Comparison of ENCODE assay signal across 25 cellular contexts in genomic region chr16:22323998-22324786, GRCh38. TPM values are rescaled to one million over a fixed set of nuclear protein-coding genes. Genes with fewer than 3 reads are reported as not detected.
DNase-seq lines count a peak whose midpoint lies in the region; ATAC-seq and TF ChIP-seq lines count a peak whose summit lies in the region.
"Had no signal": no experiment of that assay in that cellular context is flagged by ENCODE, and none has a peak within 500 bp of the region (broad histone marks: within the 10 kb centered on the region; RNA-seq: fewer than 3 reads in every experiment).

No MANE protein-coding gene starts in this region.

- no peak overlapping the region for H3K4me3 Mint-ChIP-seq in memory B cell
- no peak overlapping the region for H3K4me3 Mint-ChIP-seq in type B pancreatic cell
- H3K4me3 Mint-ChIP-seq: CD4-positive, CD25-positive, alpha-beta regulatory T cell; WTC11 had no signal

- peaks cover 0 to 4% of the 10 kb centered on the region in 2 donors for H3K4me1 ChIP-seq in right atrium auricular region
- H3K4me1 ChIP-seq: thyroid gland had no signal

- ATAC-seq in Right ventricle myocardium inferior (no peak), memory B cell (ENCODE audit: low read depth) (no peak), left colon (no peak)
- ATAC-seq: WTC11 had no signal

- TF ChIP-seq CTCF in right atrium auricular region (IDR thresholded peaks at IDR 0.05) (no peak), type B pancreatic cell (conservative IDR thresholded peaks at IDR 0.05) (no peak)

- no peaks in the 10 kb centered on the region for H3K9me3 ChIP-seq in right atrium auricular region
- H3K9me3 ChIP-seq: ascending aorta, esophagus squamous epithelium, stomach, thyroid gland had no signal

- H3K9me3 Mint-ChIP-seq in memory B cell (no peaks in the 10 kb centered on the region), type B pancreatic cell (no peaks in the 10 kb centered on the region)
- H3K9me3 Mint-ChIP-seq: CD4-positive, CD25-positive, alpha-beta regulatory T cell; WTC11 had no signal

- H3K36me3 Mint-ChIP-seq in memory B cell (peaks cover 29% of the 10 kb centered on the region), type B pancreatic cell (peaks cover 4% of the 10 kb centered on the region)

- no peak overlapping the region for H3K4me3 ChIP-seq in right atrium auricular region
- H3K4me3 ChIP-seq: ascending aorta, esophagus squamous epithelium, stomach, thyroid gland had no signal

- intact Hi-C loops in Right ventricle myocardium inferior (cut with DNase I) (no loop called here), left colon (cut with DNase I, micrococcal nuclease) (no loop called here)

- H3K27ac Mint-ChIP-seq in memory B cell (peak overlapping the region; percentile 86), type B pancreatic cell (no peak overlapping the region)
- H3K27ac Mint-ChIP-seq: WTC11 had no signal

- H3K27me3 Mint-ChIP-seq in memory B cell (no peaks in the 10 kb centered on the region), type B pancreatic cell (no peaks in the 10 kb centered on the region)
- H3K27me3 Mint-ChIP-seq: CD4-positive, CD25-positive, alpha-beta regulatory T cell had no signal

- H3K36me3 ChIP-seq in right atrium auricular region: peaks cover 92% of the 10 kb centered on the region

- H3K4me1 Mint-ChIP-seq in memory B cell (peaks cover 2% of the 10 kb centered on the region), type B pancreatic cell (ENCODE audit: unreplicated experiment) (no peaks in the 10 kb centered on the region)
- H3K4me1 Mint-ChIP-seq: WTC11 had no signal

- peak; percentile 36 for DNase-seq in NCI-H82 (lab: John Stamatoyannopoulos, UW)
- DNase-seq in NCI-H82 treated with DMSO at 0.1 percent for 48 hours (lab: John Stamatoyannopoulos, UW; ENCODE audit: unreplicated experiment): no peak
- peak; percentile 63 for DNase-seq in Right ventricle myocardium inferior (ENCODE audit: missing footprints)
- DNase-seq in right atrium auricular region (ENCODE audit: low spot score): no peak
- DNase-seq in memory B cell (ENCODE audit: low spot score in 2 of 2): no peak
- peak; percentile 50 for DNase-seq in type B pancreatic cell (ENCODE audit: extremely low spot score, unreplicated experiment)
- DNase-seq in globus pallidus (ENCODE audit: low spot score): no peak
- DNase-seq in left colon: no peak
- DNase-seq: activated CD4-positive, alpha-beta T cell treated with anti-CD3 and anti-CD28 coated beads, Interleukin-2, amount 50 U/mL, for 1 hour; activated gamma-delta T cell treated with Interleukin-2 at 50 U/mL for 16 hours; CD4-positive, CD25-positive, alpha-beta regulatory T cell; cortex of kidney; esophagus squamous epithelium; foreskin melanocyte; GOT3; NCI-H1048; NCI-H187; NCI-H524 treated with DMSO at 0.1 percent for 48 hours; nucleus accumbens; SHP77; stomach; thyroid gland had no signal

- H3K27me3 ChIP-seq in right atrium auricular region: no peaks in the 10 kb centered on the region
- H3K27me3 ChIP-seq: ascending aorta, esophagus squamous epithelium, stomach, thyroid gland had no signal

- H3K27ac ChIP-seq in right atrium auricular region: no peak overlapping the region
- H3K27ac ChIP-seq: 22Rv1, ascending aorta, esophagus squamous epithelium, stomach, thyroid gland had no signal

RNA-seq across cellular contexts. Expression of gene POLR3E, which starts 27.0 kb away (rescaled TPM):
- total RNA-seq in Right ventricle myocardium inferior: 36.4 TPM
- 10 to 100 TPM; 30.3 to 31.1 TPM for total RNA-seq in right atrium auricular region
- 52.9 and 56.6 TPM in 2 replicates for total RNA-seq in type B pancreatic cell (ENCODE audit: low replicate concordance)
- total RNA-seq in left colon: 10 to 100 TPM; 37.0 to 44.8 TPM

RNA-seq across cellular contexts. Expression of gene CDR2, which starts 50.2 kb away (rescaled TPM):
- 6.7 TPM for total RNA-seq in Right ventricle myocardium inferior
- total RNA-seq in right atrium auricular region: 10 to 100 TPM in 1 of 2 donors, 1 to 10 TPM in 1; 7.2 to 16.1 TPM
- total RNA-seq in type B pancreatic cell (ENCODE audit: low replicate concordance): 17.9 and 18.9 TPM in 2 replicates
- 10 to 100 TPM; 22.2 to 27.6 TPM for total RNA-seq in left colon

Comparison
In these comparisons a context has a peak if more than half of its experiments do, and no peak if none do; other contexts are left out.
1. DNase-seq: peak in NCI-H82 (single experiment), Right ventricle myocardium inferior (single experiment) and type B pancreatic cell (single experiment); none in NCI-H82 treated with DMSO at 0.1 percent for 48 hours (single experiment), right atrium auricular region (single experiment), memory B cell (0 of 2), globus pallidus (single experiment) and left colon (0 of 2).